In genomic region chr1:156279837-156280236, GRCh38 we compare ENCODE assay signal across 22 cellular contexts. TPM values are rescaled to one million over a fixed set of nuclear protein-coding genes. Genes with fewer than 3 reads are reported as not detected.
DNase-seq lines count a peak whose midpoint lies in the region; ATAC-seq and TF ChIP-seq lines count a peak whose summit lies in the region.
"Had no signal": no experiment of that assay in that cellular context is flagged by ENCODE, and none has a peak within 500 bp of the region (broad histone marks: within the 10 kb centered on the region; RNA-seq: fewer than 3 reads in every experiment).

No MANE protein-coding gene starts in this region.

- H3K79me2 ChIP-seq in GM23338 (replicated peaks; ENCODE audit: insufficient read depth): peaks cover 45% of the 10 kb centered on the region

- H3K27me3 Mint-ChIP-seq in GM23338 (ENCODE audit: insufficient read depth, low read depth, poor library complexity) (peaks cover 12% of the 10 kb centered on the region), neural crest cell (ENCODE audit: low read depth) (no peaks in the 10 kb centered on the region), osteocyte (ENCODE audit: unreplicated experiment) (no peaks in the 10 kb centered on the region)
- H3K27me3 Mint-ChIP-seq in activated naive CD8-positive, alpha-beta T cell treated with anti-CD3 and anti-CD28 coated beads, Interleukin-2, amount 10 ng/mL, durations not matched to agents 7 days and 5 days: no peaks in the 10 kb centered on the region

- H3K9me3 Mint-ChIP-seq in GM23338 (no peaks in the 10 kb centered on the region), neural crest cell (no peaks in the 10 kb centered on the region), osteocyte (ENCODE audit: unreplicated experiment) (no peaks in the 10 kb centered on the region)
- no peaks in the 10 kb centered on the region for H3K9me3 Mint-ChIP-seq in activated naive CD8-positive, alpha-beta T cell treated with anti-CD3 and anti-CD28 coated beads, Interleukin-2, amount 10 ng/mL, durations not matched to agents 7 days and 5 days
- H3K9me3 Mint-ChIP-seq: CD8-positive, alpha-beta T cell had no signal

- H3K4me1 ChIP-seq in BLaER1 treated with 17β-estradiol and CSF1 and Interleukin-3, amounts not matched to agents 10 nM and 100 nM: peaks cover 39 to 53% (median 45%) of the 10 kb centered on the region in 10 experiments
- H3K4me1 ChIP-seq in GM23338 (ENCODE audit: insufficient read depth): peaks cover 16% of the 10 kb centered on the region

- H3K27ac Mint-ChIP-seq in GM23338 (no peak overlapping the region), neural crest cell (ENCODE audit: unreplicated experiment) (no peak overlapping the region), osteocyte (ENCODE audit: unreplicated experiment) (no peak overlapping the region)
- no peak overlapping the region for H3K27ac Mint-ChIP-seq in activated naive CD8-positive, alpha-beta T cell treated with anti-CD3 and anti-CD28 coated beads, Interleukin-2, amount 10 ng/mL, durations not matched to agents 7 days and 5 days
- H3K27ac Mint-ChIP-seq: CD8-positive, alpha-beta T cell had no signal

- POLR2A ChIA-PET in activated naive CD8-positive, alpha-beta T cell treated with anti-CD3 and anti-CD28 coated beads, Interleukin-2, amount 10 ng/mL, durations not matched to agents 7 days and 5 days (lab: Charles Lee): interaction anchor here (1.4 kb wide), 1 partner anchor 34 kb away, joined by 4 read pairs; no protein-coding TSS in a partner anchor

- no peak for ATAC-seq in GM23338
- no peak for ATAC-seq in activated naive CD8-positive, alpha-beta T cell treated with anti-CD3 and anti-CD28 coated beads, Interleukin-2, amount 10 ng/mL, durations not matched to agents 7 days and 5 days (ENCODE audit: low read depth)
- ATAC-seq: CD8-positive, alpha-beta T cell; pancreas; right lobe of liver had no signal

- H3K36me3 Mint-ChIP-seq in GM23338 (ENCODE audit: low read depth): peaks cover 41% of the 10 kb centered on the region
- peaks cover 16% of the 10 kb centered on the region for H3K36me3 Mint-ChIP-seq in activated naive CD8-positive, alpha-beta T cell treated with anti-CD3 and anti-CD28 coated beads, Interleukin-2, amount 10 ng/mL, durations not matched to agents 7 days and 5 days
- H3K36me3 Mint-ChIP-seq in neural crest cell (ENCODE audit: low read depth): peaks cover 2% of the 10 kb centered on the region
- H3K36me3 Mint-ChIP-seq in osteocyte (ENCODE audit: unreplicated experiment): peaks cover 24% of the 10 kb centered on the region

- H3K4me1 Mint-ChIP-seq in GM23338 (peaks cover 19% of the 10 kb centered on the region), neural crest cell (peaks cover 32% of the 10 kb centered on the region), osteocyte (ENCODE audit: unreplicated experiment) (peaks cover 28% of the 10 kb centered on the region)
- peaks cover 29% of the 10 kb centered on the region for H3K4me1 Mint-ChIP-seq in activated naive CD8-positive, alpha-beta T cell treated with anti-CD3 and anti-CD28 coated beads, Interleukin-2, amount 10 ng/mL, durations not matched to agents 7 days and 5 days

- peaks cover 32% of the 10 kb centered on the region; the same call in 1 of the 2 replicates for H3F3A ChIP-seq in GM23338 (replicated peaks; ENCODE audit: low read depth)

- H3K27me3 ChIP-seq in BLaER1 treated with 17β-estradiol and CSF1 and Interleukin-3, amounts not matched to agents 10 nM and 100 nM: no peaks in the 10 kb centered on the region
- no peaks in the 10 kb centered on the region for H3K27me3 ChIP-seq in GM23338 (ENCODE audit: insufficient read depth)
- H3K27me3 ChIP-seq: adrenal gland, pancreas, right lobe of liver, vagina had no signal

- no peaks in the 10 kb centered on the region for H3K9me3 ChIP-seq in BLaER1 treated with 17β-estradiol and CSF1 and Interleukin-3, amounts not matched to agents 10 nM and 100 nM (replicated peaks in 1 of 11)
- H3K9me3 ChIP-seq: adrenal gland, pancreas, right lobe of liver, vagina had no signal

- H3K9me2 ChIP-seq in GM23338 (ENCODE audit: insufficient read depth): no peaks in the 10 kb centered on the region

- no peak overlapping the region for H3K27ac ChIP-seq in BLaER1 treated with 17β-estradiol and CSF1 and Interleukin-3, amounts not matched to agents 10 nM and 100 nM
- H3K27ac ChIP-seq in GM23338 (ENCODE audit: low read depth): 0 out of 2 replicates have a peak overlapping the region, but pooled peaks have one; percentile 21
- H3K27ac ChIP-seq: adrenal gland, pancreas, right lobe of liver, vagina had no signal

- H3K36me3 ChIP-seq in BLaER1 treated with 17β-estradiol and CSF1 and Interleukin-3, amounts not matched to agents 10 nM and 100 nM: peaks cover 49 to 63% (median 58%) of the 10 kb centered on the region in 11 experiments
- H3K36me3 ChIP-seq in GM23338 (ENCODE audit: insufficient read depth): peaks cover 46% of the 10 kb centered on the region

- H4K20me1 ChIP-seq in BLaER1 treated with 17β-estradiol and CSF1 and Interleukin-3, amounts not matched to agents 10 nM and 100 nM: peaks cover 42 to 72% (median 67%) of the 10 kb centered on the region in 11 experiments
- peaks cover 49% of the 10 kb centered on the region for H4K20me1 ChIP-seq in GM23338 (replicated peaks; ENCODE audit: insufficient read depth)

- H3K4me3 Mint-ChIP-seq in GM23338 (no peak overlapping the region), neural crest cell (peak overlapping the region; percentile 80), osteocyte (ENCODE audit: unreplicated experiment) (no peak overlapping the region)
- peak overlapping the region; percentile 2 for H3K4me3 Mint-ChIP-seq in activated naive CD8-positive, alpha-beta T cell treated with anti-CD3 and anti-CD28 coated beads, Interleukin-2, amount 10 ng/mL, durations not matched to agents 7 days and 5 days
- H3K4me3 Mint-ChIP-seq: CD8-positive, alpha-beta T cell had no signal

- H2AFZ ChIP-seq in GM23338: no peak overlapping the region

- H3K4me2 ChIP-seq in BLaER1 treated with 17β-estradiol and CSF1 and Interleukin-3, amounts not matched to agents 10 nM and 100 nM: peak overlapping the region in 10 of 11 experiments; percentile 87 to 99 (median 96); a peak in 15 of 22 replicates
- H3K4me2 ChIP-seq in GM23338: no peak overlapping the region

- H3K9ac ChIP-seq in BLaER1 treated with 17β-estradiol and CSF1 and Interleukin-3, amounts not matched to agents 10 nM and 100 nM: peak overlapping the region in 9 of 11 experiments; percentile 17 to 98 (median 97); a peak in 8 of 22 replicates

- DNase-seq in GM23338 (ENCODE audit: low spot score) (no peak), neural crest cell (ENCODE audit: low read depth, low spot score) (no peak), osteocyte (ENCODE audit: extremely low spot score, unreplicated experiment) (no peak), NCI-H345 treated with DMSO at 0.1 percent for 48 hours (lab: John Stamatoyannopoulos, UW; ENCODE audit: unreplicated experiment) (no peak), HT-29 (ENCODE audit: low spot score) (no peak)
- no peak for DNase-seq in activated naive CD8-positive, alpha-beta T cell treated with anti-CD3 and anti-CD28 coated beads, Interleukin-2, amount 10 ng/mL, durations not matched to agents 7 days and 5 days
- DNase-seq: activated CD4-positive, CD25-positive, alpha-beta regulatory T cell; adrenal gland; CD8-positive, alpha-beta T cell; cortex of kidney; GF-D8; Kasumi-1; NCI-H187 treated with DMSO at 0.1 percent for 48 hours; NCI-H748 treated with DMSO at 0.1 percent for 48 hours; pancreas; stimulated activated CD4-positive, alpha-beta T cell treated with anti-CD3 and anti-CD28 coated beads, Interleukin-15, amount 100 ng/mL, for 24 hours; substantia nigra had no signal

- no peak for TF ChIP-seq CTCF in GM23338 (conservative IDR thresholded peaks at IDR 0.05; ENCODE audit: low read depth in 2 of 2)
- TF ChIP-seq CTCF in neural crest cell (conservative IDR thresholded peaks at IDR 0.05): no peak
- no peak for TF ChIP-seq CTCF in osteocyte (IDR thresholded peaks at IDR 0.05)

- no peak overlapping the region; a peak in 1 of 20 replicates for H3K4me3 ChIP-seq in BLaER1 treated with 17β-estradiol and CSF1 and Interleukin-3, amounts not matched to agents 10 nM and 100 nM
- H3K4me3 ChIP-seq in GM23338: no peak overlapping the region
- H3K4me3 ChIP-seq: adrenal gland, pancreas, right lobe of liver, vagina had no signal

RNA-seq across cellular contexts. Expression of gene SMG5, which starts 2.8 kb away (rescaled TPM):
- total RNA-seq in GM23338 (2014; rRNA removed; shearing (Covaris generic)): 109 and 118 TPM in 2 replicates
- 21.3 and 25.9 TPM in 2 replicates for polyA plus RNA-seq in GM23338 (2016; fragmentation: Nextera tagmentation; extraction: Ambion mirVana)
- total RNA-seq in activated naive CD8-positive, alpha-beta T cell treated with anti-CD3 and anti-CD28 coated beads, Interleukin-2, amount 10 ng/mL, durations not matched to agents 7 days and 5 days: 10 to 100 TPM; 72.3 to 76.4 TPM
- total RNA-seq in neural crest cell (116 and 122 TPM in 2 replicates), osteocyte (75.8 and 78.1 TPM in 2 replicates)
- total RNA-seq in HT-29 (2014; rRNA removed; shearing (Covaris generic)): 135 and 146 TPM in 2 replicates

RNA-seq across cellular contexts. Expression of gene TMEM79, which starts 4.3 kb away (rescaled TPM):
- 0.66 and 0.97 TPM in 2 replicates for total RNA-seq in GM23338 (2014; rRNA removed; shearing (Covaris generic))
- 1.3 and 1.5 TPM in 2 replicates for polyA plus RNA-seq in GM23338 (2016; fragmentation: Nextera tagmentation; extraction: Ambion mirVana)
- 10 to 100 TPM; 12.3 to 12.8 TPM for total RNA-seq in activated naive CD8-positive, alpha-beta T cell treated with anti-CD3 and anti-CD28 coated beads, Interleukin-2, amount 10 ng/mL, durations not matched to agents 7 days and 5 days
- total RNA-seq in neural crest cell (4.3 and 4.6 TPM in 2 replicates), osteocyte (2.6 and 3.3 TPM in 2 replicates)
- 4.4 and 5.6 TPM in 2 replicates for total RNA-seq in HT-29 (2014; rRNA removed; shearing (Covaris generic))

RNA-seq across cellular contexts. Expression of gene GLMP, which starts 15.6 kb away (rescaled TPM):
- 41.9 and 50.5 TPM in 2 replicates for total RNA-seq in GM23338 (2014; rRNA removed; shearing (Covaris generic))
- 32.3 and 33.6 TPM in 2 replicates for polyA plus RNA-seq in GM23338 (2016; fragmentation: Nextera tagmentation; extraction: Ambion mirVana)
- total RNA-seq in activated naive CD8-positive, alpha-beta T cell treated with anti-CD3 and anti-CD28 coated beads, Interleukin-2, amount 10 ng/mL, durations not matched to agents 7 days and 5 days: 10 to 100 TPM; 27.5 to 27.8 TPM
- total RNA-seq in neural crest cell (34.2 and 38.0 TPM in 2 replicates), osteocyte (77.1 and 86.4 TPM in 2 replicates)
- 75.3 and 78.6 TPM in 2 replicates for total RNA-seq in HT-29 (2014; rRNA removed; shearing (Covaris generic))

RNA-seq across cellular contexts. Expression of gene VHLL, which starts 19.3 kb away (rescaled TPM):
- not detected in 2 replicates for total RNA-seq in GM23338 (2014; rRNA removed; shearing (Covaris generic))
- polyA plus RNA-seq in GM23338 (2016; fragmentation: Nextera tagmentation; extraction: Ambion mirVana): not detected in 2 replicates
- total RNA-seq in activated naive CD8-positive, alpha-beta T cell treated with anti-CD3 and anti-CD28 coated beads, Interleukin-2, amount 10 ng/mL, durations not matched to agents 7 days and 5 days: not detected
- total RNA-seq in neural crest cell (0.77 TPM in 1 of 2 replicates, not detected in the other), osteocyte (not detected in 2 replicates)
- not detected in 2 replicates for total RNA-seq in HT-29 (2014; rRNA removed; shearing (Covaris generic))
- total RNA-seq: CD8-positive, alpha-beta T cell; fibroblast of lung; glomerular endothelial cell; pancreas; right lobe of liver; vagina had no signal
- polyA plus RNA-seq: fibroblast of lung had no signal

RNA-seq across cellular contexts. Expression of gene PAQR6, which starts 32.0 kb away (rescaled TPM):
- total RNA-seq in GM23338 (2014; rRNA removed; shearing (Covaris generic)): 3.3 and 4.2 TPM in 2 replicates
- polyA plus RNA-seq in GM23338 (2016; fragmentation: Nextera tagmentation; extraction: Ambion mirVana): 2.4 and 2.6 TPM in 2 replicates
- total RNA-seq in activated naive CD8-positive, alpha-beta T cell treated with anti-CD3 and anti-CD28 coated beads, Interleukin-2, amount 10 ng/mL, durations not matched to agents 7 days and 5 days: 1 to 10 TPM; 7.0 TPM
- total RNA-seq in neural crest cell: 15.8 and 17.1 TPM in 2 replicates
- total RNA-seq in osteocyte: 12.0 and 12.5 TPM in 2 replicates
- 6.5 and 7.0 TPM in 2 replicates for total RNA-seq in HT-29 (2014; rRNA removed; shearing (Covaris generic))

Comparison
In these comparisons a context has a peak if more than half of its experiments do, and no peak if none do; other contexts are left out.
1. H3K4me3 Mint-ChIP-seq: peak in activated naive CD8-positive, alpha-beta T cell treated with anti-CD3 and anti-CD28 coated beads, Interleukin-2, amount 10 ng/mL, durations not matched to agents 7 days and 5 days (single experiment) and neural crest cell (single experiment); none in GM23338 (single experiment) and osteocyte (single experiment).